11 cellular contexts compared by ENCODE assay signal in genomic region chr1:71667224-71667623, GRCh38.
DNase-seq lines count a peak whose midpoint lies in the region; FAIRE-seq and TF ChIP-seq lines count a peak whose summit lies in the region.
"Had no signal": no experiment of that assay in that cellular context is flagged by ENCODE, and none has a peak within 500 bp of the region (broad histone marks: within the 10 kb centered on the region; RNA-seq: fewer than 3 reads in every experiment).

No MANE protein-coding gene starts in this region.

- H2AFZ ChIP-seq in ACC112 (ENCODE audit: low read length, unreplicated experiment) (peak overlapping the region; percentile 29), OCI-LY7 (ENCODE audit: low read length) (no peak overlapping the region)

- DNase-seq in HL-60 (ENCODE audit: low read depth in 1 of 2, low spot score in 1 of 2) (peak; percentile 32 to 47), NCI-H460 (ENCODE audit: extremely low read depth, low read depth) (peak; percentile 26), cerebellar cortex (ENCODE audit: low spot score) (peak; percentile 76), tibial artery (no peak), OCI-LY7 (ENCODE audit: low spot score) (no peak), small intestine (no peak)
- DNase-seq in activated naive CD4-positive, alpha-beta T cell treated with anti-CD3 and anti-CD28 coated beads for 36 hours = no peak
- DNase-seq: anterior cingulate cortex, lower lobe of right lung had no signal

- H3K27ac ChIP-seq in ACC112 (ENCODE audit: low read depth, low read length) (no peak overlapping the region), HL-60 (replicated peaks) (no peak overlapping the region), tibial artery (no peak overlapping the region), OCI-LY7 (ENCODE audit: low read depth, low read length, poor library complexity, severe bottlenecking) (no peak overlapping the region), small intestine (ENCODE audit: low read depth in 1 of 2, low read length in 1 of 2) (no peak overlapping the region)
- H3K27ac ChIP-seq: lower lobe of right lung had no signal

- no peak for FAIRE-seq in small intestine (lab: Jason Lieb, UNC)
- FAIRE-seq: K562 had no signal

- H3K36me3 ChIP-seq in ACC112 (ENCODE audit: insufficient read depth, low read length) (no peaks in the 10 kb centered on the region), tibial artery (no peaks in the 10 kb centered on the region), OCI-LY7 (ENCODE audit: insufficient read depth, low read length) (no peaks in the 10 kb centered on the region), small intestine (ENCODE audit: control insufficient read depth in 2 of 2, insufficient read depth in 2 of 2, low read length in 2 of 2) (no peaks in the 10 kb centered on the region)
- H3K36me3 ChIP-seq: lower lobe of right lung had no signal

- POLR2A ChIA-PET in OCI-LY7 (lab: Charles Lee) = interaction anchor here (0.8 kb wide), 1 partner anchor 9 kb away, joined by 3 read pairs; no protein-coding TSS in a partner anchor

- WGBS in small intestine, 3 donors = 39 to 61% (median 47%) methylated on average over 2 of the region's 2 CpGs

- no peak overlapping the region for H3K4me3 Mint-ChIP-seq in activated naive CD4-positive, alpha-beta T cell treated with anti-CD3 and anti-CD28 coated beads for 36 hours

- no peaks in the 10 kb centered on the region for H4K20me1 ChIP-seq in OCI-LY7 (ENCODE audit: insufficient read depth, low read length)

- H3K4me1 Mint-ChIP-seq in activated naive CD4-positive, alpha-beta T cell treated with anti-CD3 and anti-CD28 coated beads for 36 hours (ENCODE audit: low read depth) = no peaks in the 10 kb centered on the region

- no peak overlapping the region for H3K4me2 ChIP-seq in OCI-LY7 (ENCODE audit: low read length)

- intact Hi-C loops in tibial artery (cut with DNase I; ENCODE audit: low total_unique reads) (no loop called here), OCI-LY7 (cut with micrococcal nuclease; ENCODE audit: unreplicated experiment) (no loop called here)
- intact Hi-C loops in activated naive CD4-positive, alpha-beta T cell treated with anti-CD3 and anti-CD28 coated beads for 36 hours (cut with micrococcal nuclease) = no loop called here

- H3K9me3 ChIP-seq in tibial artery (no peaks in the 10 kb centered on the region), OCI-LY7 (ENCODE audit: low read length) (no peaks in the 10 kb centered on the region), small intestine (ENCODE audit: control insufficient read depth, low read depth) (no peaks in the 10 kb centered on the region)
- H3K9me3 ChIP-seq: lower lobe of right lung had no signal

- BruUV-seq in OCI-LY7 (replicated peaks; lab: Mats Ljungman, UMichigan) = no TSS peak

- H3K4me3 ChIP-seq in ACC112 (ENCODE audit: low read depth, low read length) (no peak overlapping the region), HL-60 (replicated peaks; ENCODE audit: insufficient read depth, low read length) (no peak overlapping the region), tibial artery (no peak overlapping the region), OCI-LY7 (ENCODE audit: low read depth, low read length, poor library complexity, severe bottlenecking) (no peak overlapping the region), small intestine (ENCODE audit: low read depth in 1 of 2, low read length in 2 of 2) (no peak overlapping the region)
- H3K4me3 ChIP-seq: K562, lower lobe of right lung had no signal

- H3K36me3 Mint-ChIP-seq in activated naive CD4-positive, alpha-beta T cell treated with anti-CD3 and anti-CD28 coated beads for 36 hours (ENCODE audit: low read depth) = no peaks in the 10 kb centered on the region

- TF ChIP-seq CTCF in HL-60 (IDR thresholded peaks at IDR 0.05; ENCODE audit: insufficient read depth, low read length) = no peak
- TF ChIP-seq CTCF in tibial artery (IDR thresholded peaks at IDR 0.05) = no peak
- no peak for TF ChIP-seq CTCF in OCI-LY7 (conservative IDR thresholded peaks at IDR 0.05; ENCODE audit: low read length)

- H3K79me2 ChIP-seq in ACC112 (ENCODE audit: control insufficient read depth, insufficient read depth, low read length, unreplicated experiment) (no peaks in the 10 kb centered on the region), OCI-LY7 (ENCODE audit: insufficient read depth, low read depth, low read length) (no peaks in the 10 kb centered on the region)

- H3K27ac Mint-ChIP-seq in activated naive CD4-positive, alpha-beta T cell treated with anti-CD3 and anti-CD28 coated beads for 36 hours = no peak overlapping the region

- H3K9me3 Mint-ChIP-seq in activated naive CD4-positive, alpha-beta T cell treated with anti-CD3 and anti-CD28 coated beads for 36 hours = no peaks in the 10 kb centered on the region

- H3K27me3 Mint-ChIP-seq in activated naive CD4-positive, alpha-beta T cell treated with anti-CD3 and anti-CD28 coated beads for 36 hours (ENCODE audit: low read depth) = no peaks in the 10 kb centered on the region

- peaks cover 21% of the 10 kb centered on the region for H3K4me1 ChIP-seq in ACC112 (ENCODE audit: control insufficient read depth, insufficient read depth, low read length, unreplicated experiment)
- no peaks in the 10 kb centered on the region for H3K4me1 ChIP-seq in tibial artery
- no peaks in the 10 kb centered on the region for H3K4me1 ChIP-seq in OCI-LY7 (ENCODE audit: insufficient read depth, low read length, poor library complexity, severe bottlenecking)
- H3K4me1 ChIP-seq in small intestine (ENCODE audit: control insufficient read depth in 2 of 2, insufficient read depth in 1 of 2, low read depth in 1 of 2, low read length in 1 of 2) = no peaks in the 10 kb centered on the region
- H3K4me1 ChIP-seq: lower lobe of right lung had no signal

- CTCF ChIA-PET in OCI-LY7 (lab: Charles Lee; ENCODE audit: unreplicated experiment) = no interaction called here
- CTCF ChIA-PET in activated naive CD4-positive, alpha-beta T cell treated with anti-CD3 and anti-CD28 coated beads for 36 hours (lab: Charles Lee) = no interaction called here

- no peaks in the 10 kb centered on the region for H3K27me3 ChIP-seq in ACC112 (ENCODE audit: insufficient read depth, low read length)
- no peaks in the 10 kb centered on the region for H3K27me3 ChIP-seq in HL-60 (ENCODE audit: insufficient read depth, poor library complexity, severe bottlenecking)
- no peaks in the 10 kb centered on the region for H3K27me3 ChIP-seq in tibial artery
- H3K27me3 ChIP-seq in small intestine (ENCODE audit: control insufficient read depth in 2 of 2, insufficient read depth in 2 of 2, low read length in 2 of 2) = no peaks in the 10 kb centered on the region

- no peaks in the 10 kb centered on the region for H3K9me2 ChIP-seq in OCI-LY7 (ENCODE audit: insufficient read depth, low read length)

Comparison
In these comparisons a context has a peak if more than half of its experiments do, and no peak if none do; other contexts are left out.
1. DNase-seq: peak in HL-60 (2 of 2), NCI-H460 (single experiment) and cerebellar cortex (single experiment); none in tibial artery (0 of 2), OCI-LY7 (single experiment), small intestine (single experiment) and activated naive CD4-positive, alpha-beta T cell treated with anti-CD3 and anti-CD28 coated beads for 36 hours (single experiment).